In the genomic region with DNA sequence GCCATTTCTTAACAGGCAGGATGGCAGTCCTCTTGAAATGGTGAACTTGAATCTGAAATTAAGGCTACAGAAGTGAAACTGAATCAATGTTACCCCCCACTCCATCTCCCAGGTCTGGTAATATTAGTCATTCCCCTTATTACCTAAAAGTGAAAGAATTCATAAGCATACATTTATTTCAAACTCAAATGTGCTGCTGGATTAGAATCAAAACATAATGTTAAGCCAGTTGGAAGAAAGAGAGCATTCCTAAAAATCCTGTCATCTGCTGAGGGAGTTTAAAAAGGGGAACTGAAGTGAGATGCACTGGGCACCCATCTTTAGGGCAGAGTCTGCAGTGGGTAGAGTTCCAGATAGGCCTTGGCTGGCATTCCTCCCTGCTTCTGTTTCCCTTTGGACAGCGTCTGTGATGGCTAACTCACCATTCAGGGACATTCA, we compare ENCODE assay signal across 8 cellular contexts. TPM values are rescaled to one million over a fixed set of nuclear protein-coding genes. Genes with fewer than 3 reads are reported as not detected.
A peak's percentile ranks its signal among the peaks of the same experiment; 100 is the strongest.
DNase-seq lines count a peak whose midpoint lies in the region; ATAC-seq and TF ChIP-seq lines count a peak whose summit lies in the region.

No MANE protein-coding gene starts in this region.

- POLR2A ChIA-PET in activated CD4-positive, alpha-beta T cell treated with anti-CD3 and anti-CD28 coated beads for 36 hours (lab: Charles Lee), result interaction anchor here (0.6 to 1.5 kb wide), 4 partner anchors 33 to 229 kb away, joined by 3 to 11 read pairs (median 4); a partner anchor contains a TSS

- H3K4me3 Mint-ChIP-seq in activated CD4-positive, alpha-beta T cell treated with anti-CD3 and anti-CD28 coated beads for 36 hours, result peak overlapping the region; percentile 45
- H3K4me3 Mint-ChIP-seq in T-helper 1 cell treated with Interleukin-12 subunit alpha and Interleukin-12 subunit beta and Interleukin-4 antibody, amounts not matched to agents 30 μg/mL and 1 μg/mL, for 36 hours, result peak overlapping the region; percentile 10

- H3K27me3 ChIP-seq in thoracic aorta (replicated peaks; ENCODE audit: insufficient read depth) (no peaks in the 10 kb centered on the region), brain microvascular endothelial cell (replicated peaks) (no peaks in the 10 kb centered on the region), BE2C (no peaks in the 10 kb centered on the region)

- H3K27me3 Mint-ChIP-seq in activated CD4-positive, alpha-beta T cell treated with anti-CD3 and anti-CD28 coated beads for 36 hours, result no peaks in the 10 kb centered on the region
- no peaks in the 10 kb centered on the region for H3K27me3 Mint-ChIP-seq in T-helper 1 cell treated with Interleukin-12 subunit alpha and Interleukin-12 subunit beta and Interleukin-4 antibody, amounts not matched to agents 30 μg/mL and 1 μg/mL, for 36 hours (ENCODE audit: low read depth)

- H3K36me3 Mint-ChIP-seq in activated CD4-positive, alpha-beta T cell treated with anti-CD3 and anti-CD28 coated beads for 36 hours (ENCODE audit: low read depth), result peaks cover 9% of the 10 kb centered on the region
- peaks cover 49% of the 10 kb centered on the region for H3K36me3 Mint-ChIP-seq in T-helper 1 cell treated with Interleukin-12 subunit alpha and Interleukin-12 subunit beta and Interleukin-4 antibody, amounts not matched to agents 30 μg/mL and 1 μg/mL, for 36 hours (ENCODE audit: low read depth)

- in situ Hi-C loops in brain microvascular endothelial cell (cut with HindIII; ENCODE audit: low pct_ligation_motif_present, low sequenced_read_pairs), result no loop called here

- H3K4me1 Mint-ChIP-seq in activated CD4-positive, alpha-beta T cell treated with anti-CD3 and anti-CD28 coated beads for 36 hours, result peaks cover 88% of the 10 kb centered on the region
- H3K4me1 Mint-ChIP-seq in T-helper 1 cell treated with Interleukin-12 subunit alpha and Interleukin-12 subunit beta and Interleukin-4 antibody, amounts not matched to agents 30 μg/mL and 1 μg/mL, for 36 hours (ENCODE audit: low read depth), result peaks cover 66% of the 10 kb centered on the region

- H3K4me3 ChIP-seq in thoracic aorta (peak overlapping the region; percentile 11), brain microvascular endothelial cell (ENCODE audit: low read depth, low read length) (no peak overlapping the region), BE2C (ENCODE audit: low read depth, low read length) (no peak overlapping the region)

- peak; percentile 55 for ATAC-seq in activated CD4-positive, alpha-beta T cell treated with anti-CD3 and anti-CD28 coated beads for 36 hours
- ATAC-seq in thoracic aorta (ENCODE audit: insufficient number of reproducible peaks, low FRiP score, low read depth), result no peak

- TF ChIP-seq CTCF in thoracic aorta (IDR thresholded peaks at IDR 0.05) (no peak), brain microvascular endothelial cell (IDR thresholded peaks at IDR 0.05; ENCODE audit: low read depth, low read length, missing control alignments) (no peak), BE2C (IDR thresholded peaks at IDR 0.05; ENCODE audit: low read depth, low read length) (no peak)

- H3K9me3 ChIP-seq in thoracic aorta (no peaks in the 10 kb centered on the region), BE2C (no peaks in the 10 kb centered on the region)

- H3K27ac Mint-ChIP-seq in activated CD4-positive, alpha-beta T cell treated with anti-CD3 and anti-CD28 coated beads for 36 hours, result peak overlapping the region; percentile 92
- H3K27ac Mint-ChIP-seq in T-helper 1 cell treated with Interleukin-12 subunit alpha and Interleukin-12 subunit beta and Interleukin-4 antibody, amounts not matched to agents 30 μg/mL and 1 μg/mL, for 36 hours, result peak overlapping the region; percentile 88

- no peak for DNase-seq in activated CD4-positive, alpha-beta T cell treated with anti-CD3 and anti-CD28 coated beads for 36 hours
- no peak for DNase-seq in activated CD4-positive, alpha-beta T cell treated with anti-CD3 and anti-CD28 coated beads for 48 hours
- peak; percentile 30 for DNase-seq in glomerular visceral epithelial cell (ENCODE audit: extremely low spot score)
- DNase-seq in thoracic aorta (ENCODE audit: low spot score), result no peak
- DNase-seq in brain microvascular endothelial cell, result no peak
- no peak for DNase-seq in kidney glomerular epithelial cell (lab: John Stamatoyannopoulos, UW)
- no peak for DNase-seq in BE2C

- H3K27ac ChIP-seq in thoracic aorta (peak overlapping the region; percentile 75 to 87), brain microvascular endothelial cell (no peak overlapping the region)

- no peaks in the 10 kb centered on the region for H3K9me3 Mint-ChIP-seq in activated CD4-positive, alpha-beta T cell treated with anti-CD3 and anti-CD28 coated beads for 36 hours (ENCODE audit: low read depth)
- H3K9me3 Mint-ChIP-seq in T-helper 1 cell treated with Interleukin-12 subunit alpha and Interleukin-12 subunit beta and Interleukin-4 antibody, amounts not matched to agents 30 μg/mL and 1 μg/mL, for 36 hours, result no peaks in the 10 kb centered on the region

- H3K4me1 ChIP-seq in thoracic aorta (ENCODE audit: control insufficient read depth in 1 of 2, low read depth in 2 of 2) (peaks cover 36 to 58% of the 10 kb centered on the region in 2 donors), BE2C (no peaks in the 10 kb centered on the region)

- CTCF ChIA-PET in activated CD4-positive, alpha-beta T cell treated with anti-CD3 and anti-CD28 coated beads for 36 hours (lab: Charles Lee), result interaction anchor here (0.7 to 5.8 kb wide), 4 partner anchors 31 to 88 kb away, joined by 4 to 54 read pairs (median 5); no protein-coding TSS in a partner anchor

- intact Hi-C loops in activated CD4-positive, alpha-beta T cell treated with anti-CD3 and anti-CD28 coated beads for 36 hours (cut with DNase I, micrococcal nuclease), result loop anchor here (1.0 to 2.0 kb wide), 4 partner anchors 17 to 34 kb away; a partner anchor contains a TSS

- H3K36me3 ChIP-seq in thoracic aorta, result no peaks in the 10 kb centered on the region
- no peaks in the 10 kb centered on the region for H3K36me3 ChIP-seq in brain microvascular endothelial cell (replicated peaks)
- no peaks in the 10 kb centered on the region for H3K36me3 ChIP-seq in BE2C

RNA-seq across cellular contexts. Expression of a gene that starts 17.4 kb away (rescaled TPM):
- 10 to 100 TPM; 26.5 to 28.1 TPM for total RNA-seq in activated CD4-positive, alpha-beta T cell treated with anti-CD3 and anti-CD28 coated beads for 36 hours
- 10 to 100 TPM; 62.4 to 62.6 TPM for total RNA-seq in thoracic aorta
- polyA plus RNA-seq in BE2C (2012; ENCODE audit: insufficient read depth, insufficient read length, low read depth), result 17.5 TPM

RNA-seq across cellular contexts. Expression of a gene that starts 17.8 kb away (rescaled TPM):
- total RNA-seq in activated CD4-positive, alpha-beta T cell treated with anti-CD3 and anti-CD28 coated beads for 36 hours, result 10 to 100 TPM; 21.1 to 23.4 TPM
- 10 to 100 TPM; 21.0 to 39.0 TPM for total RNA-seq in thoracic aorta
- polyA plus RNA-seq in BE2C (2012; ENCODE audit: insufficient read depth, insufficient read length, low read depth), result 59.0 TPM

RNA-seq across cellular contexts. Expression of a gene that starts 33.3 kb away (rescaled TPM):
- total RNA-seq in activated CD4-positive, alpha-beta T cell treated with anti-CD3 and anti-CD28 coated beads for 36 hours, result under 1 TPM; 0.53 to 0.58 TPM
- 1 to 10 TPM in 1 of 2 donors, not detected in 1; 4.7 TPM for total RNA-seq in thoracic aorta
- 0.32 TPM for polyA plus RNA-seq in BE2C (2012; ENCODE audit: insufficient read depth, insufficient read length, low read depth)
